1 cellular context compared by ENCODE assay signal in genomic region chr20:36924167-36925045, GRCh38.
TF ChIP-seq lines count a peak whose summit lies in the region.

No MANE protein-coding gene starts in this region.

TF ChIP-seq in K562, 482 proteins besides CTCF, POLR2A, EP300 and RAD21 (continues in another document):
- no peak for TF ChIP-seq NFATC3 (IDR thresholded peaks at IDR 0.05)
- no peak for TF ChIP-seq USF1 (CRISPR knock-in tag; IDR thresholded peaks at IDR 0.05)
- TF ChIP-seq CHCHD3 (CRISPR knock-in tag; IDR thresholded peaks at IDR 0.05), result no peak
- TF ChIP-seq ELK3 (CRISPR knock-in tag; IDR thresholded peaks at IDR 0.05), result no peak
- peak; percentile 85 to 86 for TF ChIP-seq KDM1A (IDR thresholded peaks at IDR 0.05)
- no peak for TF ChIP-seq U2AF1 (optimal IDR thresholded peaks at IDR 0.05; ENCODE audit: low read depth, low read length)
- no peak for TF ChIP-seq ZNF695 (CRISPR knock-in tag; IDR thresholded peaks at IDR 0.05)
- TF ChIP-seq RREB1 (CRISPR knock-in tag; IDR thresholded peaks at IDR 0.05), result no peak
- peak; percentile 47 for TF ChIP-seq CBFA2T2 (conservative IDR thresholded peaks at IDR 0.05)
- peak; percentile 24 for TF ChIP-seq HDAC3 (IDR thresholded peaks at IDR 0.05; ENCODE audit: borderline replicate concordance, partially characterized antibody)
- TF ChIP-seq ZFP1 (CRISPR knock-in tag; IDR thresholded peaks at IDR 0.05), result no peak
- no peak for TF ChIP-seq ZBTB1 (CRISPR knock-in tag; IDR thresholded peaks at IDR 0.05; ENCODE audit: borderline replicate concordance, low read depth)
- TF ChIP-seq SMAD1 (IDR thresholded peaks at IDR 0.05; ENCODE audit: low read depth, low read length, partially characterized antibody), result no peak
- no peak; the same call in 1 of the 2 replicates for TF ChIP-seq NFRKB (IDR thresholded peaks at IDR 0.05; ENCODE audit: low read depth)
- no peak for TF ChIP-seq ZSCAN29 (IDR thresholded peaks at IDR 0.05)
- TF ChIP-seq PTBP1 (IDR thresholded peaks at IDR 0.05; ENCODE audit: low read depth, low read length), result no peak
- TF ChIP-seq NFE2L1 (tag; IDR thresholded peaks at IDR 0.05; ENCODE audit: borderline replicate concordance, low read depth), result peak; percentile 39; the same call in 1 of the 2 replicates
- TF ChIP-seq MIER1 (IDR thresholded peaks at IDR 0.05; ENCODE audit: low read depth), result no peak
- no peak for TF ChIP-seq ZNF668 (CRISPR knock-in tag; IDR thresholded peaks at IDR 0.05)
- TF ChIP-seq ZNF778 (CRISPR knock-in tag; IDR thresholded peaks at IDR 0.05), result no peak
- no peak for TF ChIP-seq ATF2 (CRISPR knock-in tag; IDR thresholded peaks at IDR 0.05)
- no peak for TF ChIP-seq ZNF609 (CRISPR knock-in tag; IDR thresholded peaks at IDR 0.05; ENCODE audit: borderline replicate concordance)
- TF ChIP-seq ZNF76 (CRISPR knock-in tag; IDR thresholded peaks at IDR 0.05; ENCODE audit: borderline replicate concordance), result no peak
- no peak for TF ChIP-seq ID3 (CRISPR knock-in tag; IDR thresholded peaks at IDR 0.05)
- TF ChIP-seq ID3 (tag; IDR thresholded peaks at IDR 0.05), result no peak
- TF ChIP-seq TFE3 (CRISPR knock-in tag; IDR thresholded peaks at IDR 0.05), result no peak
- TF ChIP-seq ZNF184 (CRISPR knock-in tag; IDR thresholded peaks at IDR 0.05), result no peak
- no peak for TF ChIP-seq CCNT2 (IDR thresholded peaks at IDR 0.05; ENCODE audit: borderline replicate concordance, extremely low read depth, insufficient read length, low read depth, low read length)
- TF ChIP-seq BCLAF1 (IDR thresholded peaks at IDR 0.05; ENCODE audit: borderline replicate concordance in 1 of 2, control insufficient read depth in 1 of 2, low read depth in 2 of 2, low read length in 1 of 2), result peak in 1 of 2 experiments; percentile 75; a peak in 1 of 4 replicates
- no peak for TF ChIP-seq MAFF (IDR thresholded peaks at IDR 0.05; ENCODE audit: low read length)
- no peak for TF ChIP-seq ZNF23 (CRISPR knock-in tag; IDR thresholded peaks at IDR 0.05)
- TF ChIP-seq PPARD (CRISPR knock-in tag; IDR thresholded peaks at IDR 0.05), result no peak
- no peak for TF ChIP-seq ZNF134 (CRISPR knock-in tag; conservative IDR thresholded peaks at IDR 0.05)
- TF ChIP-seq ETV5 (CRISPR knock-in tag; IDR thresholded peaks at IDR 0.05; ENCODE audit: low read depth), result no peak
- TF ChIP-seq CXXC5 (CRISPR knock-in tag; IDR thresholded peaks at IDR 0.05), result no peak
- TF ChIP-seq TCF15 (CRISPR knock-in tag; IDR thresholded peaks at IDR 0.05), result no peak
- no peak for TF ChIP-seq ZKSCAN1 (IDR thresholded peaks at IDR 0.05; ENCODE audit: low read depth, low read length)
- TF ChIP-seq ZNF324 (CRISPR knock-in tag; IDR thresholded peaks at IDR 0.05), result no peak
- no peak for TF ChIP-seq TAF1 (IDR thresholded peaks at IDR 0.05; ENCODE audit: control insufficient read depth, extremely low read depth, insufficient read depth, low read length, severe bottlenecking)
- TF ChIP-seq SMAD2 (IDR thresholded peaks at IDR 0.05; ENCODE audit: low read depth, low read length), result no peak
- TF ChIP-seq HMG20B (CRISPR knock-in tag; IDR thresholded peaks at IDR 0.05), result no peak
- TF ChIP-seq ZNF77 (CRISPR knock-in tag; IDR thresholded peaks at IDR 0.05), result no peak
